ENCODE assay signal across 23 cellular contexts in genomic region chr3:188010478-188010877, GRCh38.
"Had no signal": no experiment of that assay in that cellular context is flagged by ENCODE, and none has a peak within 500 bp of the region (broad histone marks: within the 10 kb centered on the region; RNA-seq: fewer than 3 reads in every experiment).

No MANE protein-coding gene starts in this region.

- DNase-seq: naive thymus-derived CD4-positive, alpha-beta T cell; natural killer cell; occipital lobe; ovary; posterior cingulate gyrus; psoas muscle; right cardiac atrium; spleen; stimulated activated CD4-positive, alpha-beta T cell treated with anti-CD3 and anti-CD28 coated beads, Interleukin-12 subunit alpha, Interleukin-12 subunit beta, amount 100 ng/mL, for 4 hours; stimulated activated CD4-positive, alpha-beta T cell treated with anti-CD3 and anti-CD28 coated beads, Interleukin-1b, Interleukin-23, amount 100 ng/mL, for 48 hours; stimulated activated CD4-positive, alpha-beta T cell treated with anti-CD3 and anti-CD28 coated beads, Interleukin-4, amount 100 ng/mL, for 1 hour; stimulated activated CD4-positive, alpha-beta T cell treated with anti-CD3 and anti-CD28 coated beads, Interleukin-4, amount 100 ng/mL, for 4 hours; stimulated activated CD8-positive, alpha-beta memory T cell treated with anti-CD3 and anti-CD28 coated beads, Interleukin-4, amount 100 ng/mL, for 48 hours; stimulated activated naive CD4-positive, alpha-beta T cell treated with Interleukin-2 at 50 U/mL for 16 hours; stomach; thyroid gland; upper lobe of left lung had no signal

- H3K27ac Mint-ChIP-seq: naive thymus-derived CD4-positive, alpha-beta T cell; natural killer cell; nephron; neural progenitor cell; progenitor cell of endocrine pancreas; stimulated activated memory B cell treated with anti-CD40 and anti-IgM and Interleukin-4, amounts not matched to agents 10 μg/mL and 1 μg/mL and 100 μg/mL, for 72 hours; stimulated activated naive CD8-positive, alpha-beta T cell treated with anti-CD3 and anti-CD28 coated beads, Interleukin-15, Interleukin-2, amounts not matched to agents 100 ng/mL and 50 ng/mL, for 24 hours had no signal

- ATAC-seq: naive thymus-derived CD4-positive, alpha-beta T cell; natural killer cell; psoas muscle; right cardiac atrium; sciatic nerve; stimulated activated memory B cell treated with anti-CD40 and anti-IgM and Interleukin-4, amounts not matched to agents 10 μg/mL and 1 μg/mL and 100 μg/mL, for 72 hours had no signal

- H3K4me1 Mint-ChIP-seq: nephron, neural progenitor cell had no signal

- H3K36me3 Mint-ChIP-seq: natural killer cell; neural progenitor cell; stimulated activated memory B cell treated with anti-CD40 and anti-IgM and Interleukin-4, amounts not matched to agents 10 μg/mL and 1 μg/mL and 100 μg/mL, for 72 hours had no signal

- H3K9me3 Mint-ChIP-seq: natural killer cell had no signal

- H3K27me3 Mint-ChIP-seq: stimulated activated memory B cell treated with anti-CD40 and anti-IgM and Interleukin-4, amounts not matched to agents 10 μg/mL and 1 μg/mL and 100 μg/mL, for 72 hours; stimulated activated naive CD8-positive, alpha-beta T cell treated with anti-CD3 and anti-CD28 coated beads, Interleukin-15, Interleukin-2, amounts not matched to agents 100 ng/mL and 50 ng/mL, for 24 hours had no signal

- H3K4me3 Mint-ChIP-seq: naive thymus-derived CD4-positive, alpha-beta T cell; natural killer cell; nephron; neural progenitor cell; stimulated activated memory B cell treated with anti-CD40 and anti-IgM and Interleukin-4, amounts not matched to agents 10 μg/mL and 1 μg/mL and 100 μg/mL, for 72 hours; stimulated activated naive CD8-positive, alpha-beta T cell treated with anti-CD3 and anti-CD28 coated beads, Interleukin-15, Interleukin-2, amounts not matched to agents 100 ng/mL and 50 ng/mL, for 24 hours had no signal
